In the genomic region with DNA sequence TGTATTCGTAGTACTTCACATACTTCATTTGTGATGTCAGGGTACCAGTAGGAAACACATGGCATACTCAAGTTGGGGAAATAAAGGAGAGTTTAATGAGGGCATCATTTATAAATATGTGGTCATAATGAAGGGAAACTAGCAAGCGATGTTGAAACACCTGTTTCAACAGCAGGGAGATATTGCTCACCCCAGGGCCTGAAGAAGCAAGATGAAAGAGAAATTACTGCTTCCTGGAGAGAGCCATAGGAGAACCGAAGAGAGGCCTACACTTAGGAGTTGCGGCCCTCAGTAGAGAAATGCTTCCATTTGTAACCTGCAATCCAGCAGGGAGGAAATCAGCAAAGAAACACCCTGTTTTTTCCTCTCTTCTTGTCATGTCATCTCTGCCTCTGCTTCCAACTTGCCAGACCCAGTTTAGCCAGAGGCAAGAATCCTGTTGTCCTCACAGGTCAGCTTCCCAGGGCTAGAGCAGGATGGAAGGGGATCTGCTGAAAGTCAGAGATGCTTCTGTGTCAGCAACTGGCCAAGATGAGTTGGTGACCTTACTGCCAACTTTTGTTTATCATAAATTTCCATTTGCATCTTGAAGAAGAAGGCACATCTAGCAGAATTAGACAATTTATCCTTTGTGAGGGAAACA, we compare ENCODE assay signal across 22 cellular contexts.
"Had no signal": no experiment of that assay in that cellular context is flagged by ENCODE, and none has a peak within 500 bp of the region (broad histone marks: within the 10 kb centered on the region; RNA-seq: fewer than 3 reads in every experiment).

No MANE protein-coding gene starts in this region.

- FAIRE-seq: pancreas had no signal

- H3K36me3 ChIP-seq: neutrophil, pancreas, upper lobe of right lung had no signal

- H3K27ac ChIP-seq: foreskin keratinocyte, hepatocyte, neutrophil, pancreas, psoas muscle, upper lobe of right lung had no signal

- H3K4me3 ChIP-seq: hepatocyte, pancreas, psoas muscle, upper lobe of right lung had no signal

- ATAC-seq: activated CD4-positive, alpha-beta T cell treated with anti-CD3 and anti-CD28 coated beads for 36 hours; activated T-cell treated with anti-CD3 and anti-CD28 coated beads, Interleukin-2, amount 50 U/mL, for 72 hours; foreskin keratinocyte; pancreas; psoas muscle; right cardiac atrium; stimulated activated naive CD8-positive, alpha-beta T cell treated with anti-CD3 and anti-CD28 coated beads, Interleukin-15, Interleukin-2, amounts not matched to agents 100 U/mL and 50 U/mL, for 24 hours; upper lobe of right lung; WTC11 had no signal

- DNase-seq: activated CD4-positive, alpha-beta T cell treated with anti-CD3 and anti-CD28 coated beads for 36 hours; activated CD4-positive, alpha-beta T cell treated with anti-CD3 and anti-CD28 coated beads, Interleukin-2, amount 50 U/mL, for 48 hours; activated effector memory CD4-positive, alpha-beta T cell treated with Interleukin-2 at 50 U/mL for 16 hours; activated naive CD4-positive, alpha-beta T cell treated with anti-CD3 and anti-CD28 coated beads for 36 hours; activated naive CD8-positive, alpha-beta T cell treated with anti-CD3 and anti-CD28 coated beads, Interleukin-2, amount 10 ng/mL, durations not matched to agents 7 days and 5 days; activated T-cell treated with anti-CD3 and anti-CD28 coated beads, Interleukin-2, amount 50 U/mL, for 72 hours; amygdala; cortex of kidney; foreskin keratinocyte; immature natural killer cell; mesenchymal stem cell; pancreas; psoas muscle; right cardiac atrium; stimulated activated CD4-positive, alpha-beta T cell treated with anti-CD3 and anti-CD28 coated beads, Interleukin-12 subunit alpha, Interleukin-12 subunit beta, amount 100 ng/mL, for 4 hours; stimulated activated CD4-positive, alpha-beta T cell treated with anti-CD3 and anti-CD28 coated beads, Interleukin-4, amount 100 ng/mL, for 4 hours; stimulated activated naive CD8-positive, alpha-beta T cell treated with anti-CD3 and anti-CD28 coated beads, Interleukin-15, Interleukin-2, amounts not matched to agents 100 U/mL and 50 U/mL, for 24 hours; T-helper 9 cell; upper lobe of right lung had no signal

- H3K27me3 ChIP-seq: foreskin keratinocyte, hepatocyte, neutrophil, pancreas, upper lobe of right lung had no signal
